Comparison of ENCODE assay signal across 9 cellular contexts in the genomic region with DNA sequence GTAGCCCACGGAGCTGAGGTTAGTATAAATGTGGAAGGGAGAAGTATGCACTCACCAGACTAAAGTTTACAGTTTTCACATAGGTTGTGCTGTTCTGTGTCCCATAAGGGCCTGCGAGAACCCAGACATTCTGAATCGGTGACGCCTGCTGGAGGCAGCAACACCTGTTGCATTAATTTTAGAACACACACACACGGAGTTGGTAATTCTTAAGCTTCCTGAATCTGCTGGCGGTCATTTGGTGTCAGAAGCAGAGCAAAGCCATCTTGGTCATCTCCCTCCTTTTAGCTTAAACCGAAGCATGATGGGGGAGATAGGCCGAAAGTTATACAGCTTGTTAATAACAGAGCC. TPM values are rescaled to one million over a fixed set of nuclear protein-coding genes. Genes with fewer than 3 reads are reported as not detected.
DNase-seq lines count a peak whose midpoint lies in the region; ATAC-seq lines count a peak whose summit lies in the region.
"Had no signal": no experiment of that assay in that cellular context is flagged by ENCODE, and none has a peak within 500 bp of the region (broad histone marks: within the 10 kb centered on the region; RNA-seq: fewer than 3 reads in every experiment).

No MANE protein-coding gene starts in this region.

- DNase-seq in COR-L47 (lab: John Stamatoyannopoulos, UW), result peak; percentile 5
- DNase-seq in activated naive CD4-positive, alpha-beta T cell treated with anti-CD3 and anti-CD28 coated beads for 36 hours, result peak; percentile 34
- DNase-seq in right cardiac atrium, result no peak
- DNase-seq in stimulated activated CD4-positive, alpha-beta T cell treated with anti-CD3 and anti-CD28 coated beads, Interleukin-2, amount 100 ng/mL, for 48 hours, result no peak
- no peak for DNase-seq in DMS114 treated with DMSO at 0.1 percent for 48 hours (lab: John Stamatoyannopoulos, UW; ENCODE audit: unreplicated experiment)

- peak overlapping the region; percentile 99 for H3K4me3 Mint-ChIP-seq in activated naive CD4-positive, alpha-beta T cell treated with anti-CD3 and anti-CD28 coated beads for 36 hours

- H3K36me3 Mint-ChIP-seq in activated naive CD4-positive, alpha-beta T cell treated with anti-CD3 and anti-CD28 coated beads for 36 hours (ENCODE audit: low read depth), result peaks cover 34% of the 10 kb centered on the region

- H3K27ac Mint-ChIP-seq in activated naive CD4-positive, alpha-beta T cell treated with anti-CD3 and anti-CD28 coated beads for 36 hours, result peak overlapping the region; percentile 94

- H3K36me3 ChIP-seq in skeletal muscle satellite cell (ENCODE audit: insufficient read depth, low read length), result peaks cover 21% of the 10 kb centered on the region

- peak overlapping the region; percentile 91 for H3K27ac ChIP-seq in right cardiac atrium (ENCODE audit: low read length)

- H3K4me3 ChIP-seq in right cardiac atrium (ENCODE audit: low read length), result peak overlapping the region; percentile 93
- H3K4me3 ChIP-seq in skeletal muscle satellite cell (ENCODE audit: low read length), result peak overlapping the region; percentile 88

- peak; percentile 11 for ATAC-seq in GM19467 (IDR thresholded peaks at IDR 0.05; ENCODE audit: unreplicated experiment)
- ATAC-seq in HG03520 (IDR thresholded peaks at IDR 0.05; ENCODE audit: unreplicated experiment), result peak; percentile 32
- ATAC-seq in right cardiac atrium, result peak; percentile 4 to 9

- intact Hi-C loops in activated naive CD4-positive, alpha-beta T cell treated with anti-CD3 and anti-CD28 coated beads for 36 hours (cut with micrococcal nuclease), result loop anchor here (1.0 to 5.0 kb wide), 8 partner anchors 42 to 316 kb away; partner anchors contain the start of genes AP3B2, BTBD1, RAMAC and RPS17
- intact Hi-C loops in right cardiac atrium (cut with DNase I), result loop anchor here in 2 of 4 donors (10.0 kb wide), 2 partner anchors 56 to 64 kb away; no protein-coding TSS in a partner anchor

- H3K9me3 Mint-ChIP-seq in activated naive CD4-positive, alpha-beta T cell treated with anti-CD3 and anti-CD28 coated beads for 36 hours, result no peaks in the 10 kb centered on the region

- CTCF ChIA-PET in activated naive CD4-positive, alpha-beta T cell treated with anti-CD3 and anti-CD28 coated beads for 36 hours (lab: Charles Lee), result interaction anchor here (0.9 to 1.8 kb wide), 4 partner anchors 45 to 260 kb away, joined by 3 to 7 read pairs (median 3); partner anchors contain the start of genes C15orf40, RAMAC and RPS17

- H3K9me3 ChIP-seq in right cardiac atrium (ENCODE audit: control insufficient read depth, low read length), result no peaks in the 10 kb centered on the region
- no peaks in the 10 kb centered on the region for H3K9me3 ChIP-seq in skeletal muscle satellite cell (replicated peaks; ENCODE audit: low read length)

- peak overlapping the region; percentile 78 for H3K4me2 ChIP-seq in skeletal muscle satellite cell (ENCODE audit: low read length)

- H3K4me1 Mint-ChIP-seq in activated naive CD4-positive, alpha-beta T cell treated with anti-CD3 and anti-CD28 coated beads for 36 hours (ENCODE audit: low read depth), result peaks cover 49% of the 10 kb centered on the region

- no peaks in the 10 kb centered on the region for H3K27me3 ChIP-seq in right cardiac atrium (ENCODE audit: control insufficient read depth, insufficient read depth)
- H3K27me3 ChIP-seq in skeletal muscle satellite cell (ENCODE audit: control insufficient read depth, insufficient read depth, low read length), result no peaks in the 10 kb centered on the region

- H3K4me1 ChIP-seq in right cardiac atrium (ENCODE audit: control insufficient read depth, insufficient read depth, low read length) (peaks cover 8% of the 10 kb centered on the region), skeletal muscle satellite cell (ENCODE audit: control insufficient read depth, insufficient read depth, low read length) (peaks cover 18% of the 10 kb centered on the region)

- 1% methylated on average over 8 of the region's 8 CpGs for WGBS in right cardiac atrium

- H3K27me3 Mint-ChIP-seq in activated naive CD4-positive, alpha-beta T cell treated with anti-CD3 and anti-CD28 coated beads for 36 hours (ENCODE audit: low read depth), result no peaks in the 10 kb centered on the region

- H3K9ac ChIP-seq in skeletal muscle satellite cell (ENCODE audit: low read depth, low read length), result peak overlapping the region; percentile 96

RNA-seq across cellular contexts. Expression of gene AP3B2, which starts 41.1 kb away (rescaled TPM):
- total RNA-seq in activated naive CD4-positive, alpha-beta T cell treated with anti-CD3 and anti-CD28 coated beads for 36 hours, result under 1 TPM; 0.37 to 0.52 TPM
- total RNA-seq in right cardiac atrium, result 1 to 10 TPM in 1 of 4 donors, under 1 TPM in 3; 0.20 to 2.0 (median 0.59) TPM
- polyA plus RNA-seq in right cardiac atrium, result 0.34 TPM
- total RNA-seq in skeletal muscle satellite cell (2012; rRNA removed), result 0.25 and 0.66 TPM in 2 replicates
- total RNA-seq: T-helper 2 cell treated with Interferon-gamma antibody and Interleukin-4, amounts not matched to agents 100 ng/mL and 5 ng/mL, for 36 hours had no signal

RNA-seq across cellular contexts. Expression of gene FSD2, which starts 55.1 kb away (rescaled TPM):
- total RNA-seq in activated naive CD4-positive, alpha-beta T cell treated with anti-CD3 and anti-CD28 coated beads for 36 hours, result not detected
- total RNA-seq in right cardiac atrium, result 100 to 1,000 TPM in 3 of 4 donors, 10 to 100 TPM in 1; 49.4 to 117 (median 109) TPM
- 39.1 TPM for polyA plus RNA-seq in right cardiac atrium
- total RNA-seq in skeletal muscle satellite cell (2012; rRNA removed), result not detected in 2 replicates
- total RNA-seq: T-helper 2 cell treated with Interferon-gamma antibody and Interleukin-4, amounts not matched to agents 100 ng/mL and 5 ng/mL, for 36 hours had no signal

RNA-seq across cellular contexts. Expression of gene WHAMM, which starts 58.6 kb away (rescaled TPM):
- 1 to 10 TPM; 3.7 to 5.7 TPM for total RNA-seq in activated naive CD4-positive, alpha-beta T cell treated with anti-CD3 and anti-CD28 coated beads for 36 hours
- total RNA-seq in right cardiac atrium, result 1 to 10 TPM; 5.6 to 6.6 (median 5.9) TPM
- 3.2 TPM for polyA plus RNA-seq in right cardiac atrium
- total RNA-seq in skeletal muscle satellite cell (2012; rRNA removed), result 3.9 and 4.1 TPM in 2 replicates

Comparison
In these comparisons a context has a peak if more than half of its experiments do, and no peak if none do; other contexts are left out.
1. DNase-seq: peak in COR-L47 (single experiment) and activated naive CD4-positive, alpha-beta T cell treated with anti-CD3 and anti-CD28 coated beads for 36 hours (single experiment); none in right cardiac atrium (0 of 3), stimulated activated CD4-positive, alpha-beta T cell treated with anti-CD3 and anti-CD28 coated beads, Interleukin-2, amount 100 ng/mL, for 48 hours (0 of 2) and DMS114 treated with DMSO at 0.1 percent for 48 hours (single experiment).
2. RNA of gene FSD2, which starts 55.1 kb away (total RNA-seq): 49.4 to 117 TPM in right cardiac atrium; not detected in activated naive CD4-positive, alpha-beta T cell treated with anti-CD3 and anti-CD28 coated beads for 36 hours; every median in the first group is over 10 times any median in the second.
3. Peak in every context shown above with its lines, with median percentiles within 50 percentile points of each other: ATAC-seq.